ENCODE assay signal across 10 cellular contexts in genomic region chr4:151674804-151675290, GRCh38.
DNase-seq lines count a peak whose midpoint lies in the region; ATAC-seq and TF ChIP-seq lines count a peak whose summit lies in the region.
"Had no signal": no experiment of that assay in that cellular context is flagged by ENCODE, and none has a peak within 500 bp of the region (broad histone marks: within the 10 kb centered on the region; RNA-seq: fewer than 3 reads in every experiment).

No MANE protein-coding gene starts in this region.

- no peaks in the 10 kb centered on the region for H3K4me1 Mint-ChIP-seq in activated CD4-positive, alpha-beta T cell treated with anti-CD3 and anti-CD28 coated beads, Interleukin-2, amount 10 ng/mL, durations not matched to agents 24 days and 14 days
- H3K4me1 Mint-ChIP-seq: activated CD4-positive, alpha-beta memory T cell treated with anti-CD3 and anti-CD28 coated beads, Interleukin-2, amount 10 ng/mL, durations not matched to agents 7 days and 5 days; CD14-positive monocyte had no signal

- peak; percentile 33 for DNase-seq in AG10803 (ENCODE audit: low read depth)
- peak; percentile 60 for DNase-seq in Right ventricle myocardium superior
- DNase-seq in occipital lobe (lab: John Stamatoyannopoulos, UW), result peak; percentile 49
- DNase-seq in activated CD4-positive, alpha-beta T cell treated with anti-CD3 and anti-CD28 coated beads, Interleukin-2, amount 10 ng/mL, durations not matched to agents 24 days and 14 days, result no peak
- DNase-seq in Kasumi-1 (lab: John Stamatoyannopoulos, UW), result no peak
- DNase-seq: activated CD4-positive, alpha-beta memory T cell treated with anti-CD3 and anti-CD28 coated beads, Interleukin-2, amount 10 ng/mL, durations not matched to agents 7 days and 5 days had no signal

- peak overlapping the region; percentile 48 for H3K27ac ChIP-seq in VCaP

- H3K4me3 Mint-ChIP-seq in activated CD4-positive, alpha-beta T cell treated with anti-CD3 and anti-CD28 coated beads, Interleukin-2, amount 10 ng/mL, durations not matched to agents 24 days and 14 days, result no peak overlapping the region
- H3K4me3 Mint-ChIP-seq: activated CD4-positive, alpha-beta memory T cell treated with anti-CD3 and anti-CD28 coated beads, Interleukin-2, amount 10 ng/mL, durations not matched to agents 7 days and 5 days; CD14-positive monocyte had no signal

- ATAC-seq in Right ventricle myocardium superior (ENCODE audit: poor library complexity) (peak; percentile 73), HG03439 (IDR thresholded peaks at IDR 0.05; ENCODE audit: unreplicated experiment) (no peak), HG02884 (IDR thresholded peaks at IDR 0.05; ENCODE audit: unreplicated experiment) (no peak)

- no peaks in the 10 kb centered on the region for H3K36me3 Mint-ChIP-seq in activated CD4-positive, alpha-beta T cell treated with anti-CD3 and anti-CD28 coated beads, Interleukin-2, amount 10 ng/mL, durations not matched to agents 24 days and 14 days (ENCODE audit: low read depth)

- intact Hi-C loops in Right ventricle myocardium superior (cut with DNase I), result no loop called here
- intact Hi-C loops in activated CD4-positive, alpha-beta T cell treated with anti-CD3 and anti-CD28 coated beads, Interleukin-2, amount 10 ng/mL, durations not matched to agents 24 days and 14 days (cut with micrococcal nuclease), result no loop called here

- H3K9me3 Mint-ChIP-seq in activated CD4-positive, alpha-beta T cell treated with anti-CD3 and anti-CD28 coated beads, Interleukin-2, amount 10 ng/mL, durations not matched to agents 24 days and 14 days, result no peaks in the 10 kb centered on the region
- H3K9me3 Mint-ChIP-seq: activated CD4-positive, alpha-beta memory T cell treated with anti-CD3 and anti-CD28 coated beads, Interleukin-2, amount 10 ng/mL, durations not matched to agents 7 days and 5 days; CD14-positive monocyte had no signal

- no peak overlapping the region for H3K27ac Mint-ChIP-seq in activated CD4-positive, alpha-beta T cell treated with anti-CD3 and anti-CD28 coated beads, Interleukin-2, amount 10 ng/mL, durations not matched to agents 24 days and 14 days
- H3K27ac Mint-ChIP-seq: activated CD4-positive, alpha-beta memory T cell treated with anti-CD3 and anti-CD28 coated beads, Interleukin-2, amount 10 ng/mL, durations not matched to agents 7 days and 5 days had no signal

- TF ChIP-seq CTCF in AG10803 (conservative IDR thresholded peaks at IDR 0.05; ENCODE audit: low read length), result peak; percentile 20
- TF ChIP-seq CTCF in VCaP (conservative IDR thresholded peaks at IDR 0.05), result no peak

- H3K4me3 ChIP-seq in AG10803 (ENCODE audit: low read length), result no peak overlapping the region

- no peaks in the 10 kb centered on the region for H3K27me3 Mint-ChIP-seq in activated CD4-positive, alpha-beta T cell treated with anti-CD3 and anti-CD28 coated beads, Interleukin-2, amount 10 ng/mL, durations not matched to agents 24 days and 14 days
- H3K27me3 Mint-ChIP-seq: activated CD4-positive, alpha-beta memory T cell treated with anti-CD3 and anti-CD28 coated beads, Interleukin-2, amount 10 ng/mL, durations not matched to agents 7 days and 5 days had no signal

Comparison
In these comparisons a context has a peak if more than half of its experiments do, and no peak if none do; other contexts are left out.
1. DNase-seq: peak in AG10803 (single experiment), Right ventricle myocardium superior (single experiment) and occipital lobe (single experiment); none in activated CD4-positive, alpha-beta T cell treated with anti-CD3 and anti-CD28 coated beads, Interleukin-2, amount 10 ng/mL, durations not matched to agents 24 days and 14 days (single experiment) and Kasumi-1 (0 of 2).